11 cellular contexts compared by ENCODE assay signal in genomic region chr10:4807803-4808507, GRCh38. TPM values are rescaled to one million over a fixed set of nuclear protein-coding genes. Genes with fewer than 3 reads are reported as not detected.
DNase-seq lines count a peak whose midpoint lies in the region; ATAC-seq and TF ChIP-seq lines count a peak whose summit lies in the region.
"Had no signal": no experiment of that assay in that cellular context is flagged by ENCODE, and none has a peak within 500 bp of the region (broad histone marks: within the 10 kb centered on the region; RNA-seq: fewer than 3 reads in every experiment).

No MANE protein-coding gene starts in this region.

- DNase-seq in CD1c-positive myeloid dendritic cell (ENCODE audit: extremely low spot score): peak; percentile 67
- peak; percentile 31 for DNase-seq in NCI-H226
- peak; percentile 83 to 94 for DNase-seq in foreskin keratinocyte
- no peak for DNase-seq in left ventricle myocardium inferior
- no peak for DNase-seq in stimulated activated naive CD4-positive, alpha-beta T cell treated with Interleukin-2 at 50 U/mL for 16 hours (lab: John Stamatoyannopoulos, UW)
- DNase-seq in NCI-H774 (lab: John Stamatoyannopoulos, UW): no peak
- no peak for DNase-seq in DMS79 (lab: John Stamatoyannopoulos, UW)
- DNase-seq: GF-D8, naive B cell, T-cell had no signal

- ATAC-seq in GM21717 (IDR thresholded peaks at IDR 0.05; ENCODE audit: unreplicated experiment) (peak; percentile 65), foreskin keratinocyte (peak; percentile 56)
- ATAC-seq: T-cell had no signal

- no peaks in the 10 kb centered on the region for H3K9me3 ChIP-seq in left ventricle myocardium inferior (replicated peaks)

- H3K27ac ChIP-seq in foreskin keratinocyte (peak overlapping the region; percentile 44), left ventricle myocardium inferior (replicated peaks) (no peak overlapping the region)

- intact Hi-C loops in left ventricle myocardium inferior (cut with micrococcal nuclease): no loop called here

- no peak for TF ChIP-seq CTCF in foreskin keratinocyte (conservative IDR thresholded peaks at IDR 0.05)
- no peak for TF ChIP-seq CTCF in left ventricle myocardium inferior (IDR thresholded peaks at IDR 0.05; ENCODE audit: borderline replicate concordance)

- H3K36me3 ChIP-seq in left ventricle myocardium inferior: no peaks in the 10 kb centered on the region

- no peaks in the 10 kb centered on the region for H3K27me3 ChIP-seq in foreskin keratinocyte
- no peaks in the 10 kb centered on the region for H3K27me3 ChIP-seq in left ventricle myocardium inferior (ENCODE audit: low read depth)

- H3K4me3 ChIP-seq in left ventricle myocardium inferior: no peak overlapping the region

- H3K4me1 ChIP-seq in foreskin keratinocyte: peaks cover 43% of the 10 kb centered on the region
- H3K4me1 ChIP-seq in left ventricle myocardium inferior: no peaks in the 10 kb centered on the region

RNA-seq across cellular contexts. Expression of gene AKR1E2, which starts 18.1 kb away (rescaled TPM):
- 1.9 and 3.7 TPM in 2 replicates for total RNA-seq in foreskin keratinocyte
- 2.4 and 4.2 TPM in 2 replicates for polyA plus RNA-seq in foreskin keratinocyte
- total RNA-seq in left ventricle myocardium inferior: 5.9 TPM

Comparison
In these comparisons a context has a peak if more than half of its experiments do, and no peak if none do; other contexts are left out.
1. DNase-seq: peak in CD1c-positive myeloid dendritic cell (single experiment), NCI-H226 (single experiment) and foreskin keratinocyte (2 of 2); none in left ventricle myocardium inferior (single experiment), stimulated activated naive CD4-positive, alpha-beta T cell treated with Interleukin-2 at 50 U/mL for 16 hours (single experiment), NCI-H774 (single experiment) and DMS79 (single experiment).